Comparison of ENCODE assay signal across 1 cellular context in genomic region chr11:460331-461199, GRCh38.
TF ChIP-seq lines count a peak whose summit lies in the region.

No MANE protein-coding gene starts in this region.

TF ChIP-seq in K562, 482 proteins besides CTCF, POLR2A, EP300 and RAD21 (continues in another document):
- TF ChIP-seq RERE (CRISPR knock-in tag; IDR thresholded peaks at IDR 0.05; ENCODE audit: borderline replicate concordance): no peak
- no peak for TF ChIP-seq ZNF785 (CRISPR knock-in tag; IDR thresholded peaks at IDR 0.05)
- no peak for TF ChIP-seq NR3C1 (CRISPR knock-in tag; IDR thresholded peaks at IDR 0.05)
- peak; percentile 89 to 90; a peak in 3 of 4 replicates for TF ChIP-seq FOXK2 (conservative IDR thresholded peaks at IDR 0.05 in 1 of 2, IDR thresholded peaks at IDR 0.05 in 1 of 2; ENCODE audit: low read depth in 2 of 2)
- no peak for TF ChIP-seq SAFB2 (IDR thresholded peaks at IDR 0.05; ENCODE audit: borderline replicate concordance, low read depth, low read length, severe bottlenecking)
- 0 out of 2 replicates have a peak, but pooled peaks have one; percentile 42 for TF ChIP-seq MTA1 (IDR thresholded peaks at IDR 0.05; ENCODE audit: borderline replicate concordance)
- no peak for TF ChIP-seq PREB (CRISPR knock-in tag; IDR thresholded peaks at IDR 0.05)
- TF ChIP-seq CREB5 (CRISPR knock-in tag; IDR thresholded peaks at IDR 0.05): no peak
- 0 out of 4 replicates have a peak, but pooled peaks of 1 of the 2 experiments have one; percentile 23 for TF ChIP-seq ZMIZ1 (IDR thresholded peaks at IDR 0.05; ENCODE audit: low read depth in 2 of 2, low read length in 2 of 2)
- TF ChIP-seq MECOM (CRISPR knock-in tag; IDR thresholded peaks at IDR 0.05): peak; percentile 47; the same call in 1 of the 2 replicates
- TF ChIP-seq REST (CRISPR knock-in tag; IDR thresholded peaks at IDR 0.05; ENCODE audit: low read depth): 0 out of 2 replicates have a peak, but pooled peaks have one; percentile 37
- TF ChIP-seq TAF15 (IDR thresholded peaks at IDR 0.05; ENCODE audit: low read depth, low read length): no peak
- TF ChIP-seq NR4A1 (CRISPR knock-in tag; IDR thresholded peaks at IDR 0.05): 0 out of 2 replicates have a peak, but pooled peaks have one; percentile 55
- TF ChIP-seq NR4A1 (tag; IDR thresholded peaks at IDR 0.05): 0 out of 2 replicates have a peak, but pooled peaks have one; percentile 22
- peak; percentile 71 for TF ChIP-seq MTA2 (IDR thresholded peaks at IDR 0.05; ENCODE audit: low read depth)
- TF ChIP-seq ESRRA (IDR thresholded peaks at IDR 0.05; ENCODE audit: borderline replicate concordance, low read depth): peak; percentile 89
- no peak for TF ChIP-seq HMG20A (CRISPR knock-in tag; conservative IDR thresholded peaks at IDR 0.05)
- 0 out of 2 replicates have a peak, but pooled peaks have one; percentile 41 for TF ChIP-seq ZNF282 (CRISPR knock-in tag; IDR thresholded peaks at IDR 0.05)
- peak; percentile 21 for TF ChIP-seq RBBP5 (IDR thresholded peaks at IDR 0.05; ENCODE audit: borderline replicate concordance, insufficient read depth, low read length, poor library complexity, severe bottlenecking)
- TF ChIP-seq NKRF (IDR thresholded peaks at IDR 0.05; ENCODE audit: borderline replicate concordance): peak; percentile 91; the same call in 1 of the 2 replicates
- TF ChIP-seq TEAD2 (tag; IDR thresholded peaks at IDR 0.05): no peak
- TF ChIP-seq ZNF318 (IDR thresholded peaks at IDR 0.05; ENCODE audit: borderline replicate concordance in 1 of 2, low read depth in 1 of 2): peak in 1 of 2 experiments; percentile 86; a peak in 2 of 4 replicates
- no peak for TF ChIP-seq HSF4 (CRISPR knock-in tag; IDR thresholded peaks at IDR 0.05; ENCODE audit: borderline replicate concordance)
